In genomic region chr3:10709110-10709781, GRCh38 we compare ENCODE assay signal across 16 cellular contexts.
DNase-seq lines count a peak whose midpoint lies in the region; ATAC-seq and TF ChIP-seq lines count a peak whose summit lies in the region.
"Had no signal": no experiment of that assay in that cellular context is flagged by ENCODE, and none has a peak within 500 bp of the region (broad histone marks: within the 10 kb centered on the region; RNA-seq: fewer than 3 reads in every experiment).

No MANE protein-coding gene starts in this region.

- H3K27me3 Mint-ChIP-seq in activated naive CD4-positive, alpha-beta T cell treated with anti-CD3 and anti-CD28 coated beads, Interleukin-2, amount 50 U/mL, for 24 hours: peaks cover 36% of the 10 kb centered on the region
- H3K27me3 Mint-ChIP-seq in endodermal cell (ENCODE audit: insufficient read depth) (peaks cover 80% of the 10 kb centered on the region), type B pancreatic cell (peaks cover 91% of the 10 kb centered on the region)

- no peak overlapping the region for H3K9ac ChIP-seq in endodermal cell (ENCODE audit: extremely low read depth, low read length, poor library complexity, severe bottlenecking)

- H3K27me3 ChIP-seq in endodermal cell (ENCODE audit: control insufficient read depth, insufficient read depth, low read length, poor library complexity, severe bottlenecking): peaks cover 79% of the 10 kb centered on the region
- H3K27me3 ChIP-seq: uterus had no signal

- DNase-seq in activated naive CD4-positive, alpha-beta T cell treated with anti-CD3 and anti-CD28 coated beads, Interleukin-2, amount 50 U/mL, for 16 hours: no peak
- no peak for DNase-seq in endodermal cell
- no peak for DNase-seq in type B pancreatic cell (ENCODE audit: extremely low spot score, unreplicated experiment)
- no peak for DNase-seq in NCI-H2081 treated with DMSO at 0.1 percent for 48 hours (lab: John Stamatoyannopoulos, UW)
- no peak for DNase-seq in activated CD8-positive, alpha-beta memory T cell treated with anti-CD3 and anti-CD28 coated beads, Interleukin-2, amount 50 U/mL, for 48 hours
- DNase-seq: activated CD4-positive, alpha-beta T cell treated with anti-CD3 and anti-CD28 coated beads, Interleukin-2, amount 50 U/mL, for 4 hours; activated T-cell treated with anti-CD3 and anti-CD28 coated beads, Interleukin-2, amount 50 U/mL, for 1 hour; effector CD8-positive, alpha-beta T cell; MV-4-11; NCI-H748 treated with DMSO at 0.1 percent for 48 hours had no signal

- no peaks in the 10 kb centered on the region for H3K9me3 Mint-ChIP-seq in activated naive CD4-positive, alpha-beta T cell treated with anti-CD3 and anti-CD28 coated beads, Interleukin-2, amount 50 U/mL, for 24 hours
- H3K9me3 Mint-ChIP-seq in endodermal cell: peaks cover 2% of the 10 kb centered on the region
- no peaks in the 10 kb centered on the region for H3K9me3 Mint-ChIP-seq in type B pancreatic cell
- H3K9me3 Mint-ChIP-seq: stimulated activated naive CD8-positive, alpha-beta T cell treated with anti-CD3 and anti-CD28 coated beads, Interleukin-15, Interleukin-2, amounts not matched to agents 100 ng/mL and 50 ng/mL, for 24 hours had no signal

- ATAC-seq in SK-N-SH treated with all-trans-retinoic acid at 6 μM for 48 hours (peak; percentile 44; the same call in 2 of the 3 replicates), GM18861 (IDR thresholded peaks at IDR 0.05; ENCODE audit: unreplicated experiment) (no peak)

- no peaks in the 10 kb centered on the region for H3K36me3 ChIP-seq in endodermal cell (ENCODE audit: control insufficient read depth, insufficient read depth, low read length)
- H3K36me3 ChIP-seq: uterus had no signal

- WGBS in endodermal cell (ENCODE audit: insufficient coverage in 1 of 2, insufficient read length in 1 of 2), 2 experiments: 83 to 85% methylated on average over 6 to 9 of the region's 9 CpGs

- no peaks in the 10 kb centered on the region for H3K9me3 ChIP-seq in endodermal cell (ENCODE audit: control insufficient read depth, low read length)
- H3K9me3 ChIP-seq: uterus had no signal

- H3K27ac Mint-ChIP-seq in activated naive CD4-positive, alpha-beta T cell treated with anti-CD3 and anti-CD28 coated beads, Interleukin-2, amount 50 U/mL, for 24 hours: peak overlapping the region; percentile 23
- H3K27ac Mint-ChIP-seq in endodermal cell: no peak overlapping the region
- H3K27ac Mint-ChIP-seq in type B pancreatic cell: no peak overlapping the region
- H3K27ac Mint-ChIP-seq: stimulated activated naive CD8-positive, alpha-beta T cell treated with anti-CD3 and anti-CD28 coated beads, Interleukin-15, Interleukin-2, amounts not matched to agents 100 ng/mL and 50 ng/mL, for 24 hours had no signal

- TF ChIP-seq CTCF in endodermal cell (conservative IDR thresholded peaks at IDR 0.05) (peak; percentile 47), type B pancreatic cell (conservative IDR thresholded peaks at IDR 0.05) (no peak)

- H3K36me3 Mint-ChIP-seq in activated naive CD4-positive, alpha-beta T cell treated with anti-CD3 and anti-CD28 coated beads, Interleukin-2, amount 50 U/mL, for 24 hours: no peaks in the 10 kb centered on the region
- H3K36me3 Mint-ChIP-seq in endodermal cell (ENCODE audit: low read depth) (no peaks in the 10 kb centered on the region), type B pancreatic cell (no peaks in the 10 kb centered on the region)

- peaks cover 14% of the 10 kb centered on the region for H3K4me1 Mint-ChIP-seq in activated naive CD4-positive, alpha-beta T cell treated with anti-CD3 and anti-CD28 coated beads, Interleukin-2, amount 50 U/mL, for 24 hours
- H3K4me1 Mint-ChIP-seq in endodermal cell (peaks cover 5% of the 10 kb centered on the region), type B pancreatic cell (ENCODE audit: unreplicated experiment) (peaks cover 6% of the 10 kb centered on the region)

- no peak overlapping the region for H3K27ac ChIP-seq in endodermal cell (ENCODE audit: low read depth, low read length)
- H3K27ac ChIP-seq: hepatocyte had no signal

- H3K4me3 ChIP-seq in endodermal cell (ENCODE audit: low read length): no peak overlapping the region
- H3K4me3 ChIP-seq: hepatocyte, uterus had no signal

- H3K4me3 Mint-ChIP-seq in activated naive CD4-positive, alpha-beta T cell treated with anti-CD3 and anti-CD28 coated beads, Interleukin-2, amount 50 U/mL, for 24 hours: no peak overlapping the region
- H3K4me3 Mint-ChIP-seq in endodermal cell (no peak overlapping the region), type B pancreatic cell (peak overlapping the region; percentile 24)
- H3K4me3 Mint-ChIP-seq: stimulated activated naive CD8-positive, alpha-beta T cell treated with anti-CD3 and anti-CD28 coated beads, Interleukin-15, Interleukin-2, amounts not matched to agents 100 ng/mL and 50 ng/mL, for 24 hours had no signal

- no peaks in the 10 kb centered on the region for H3K4me1 ChIP-seq in endodermal cell (ENCODE audit: control insufficient read depth, insufficient read depth, low read length)

TF ChIP-seq in SK-N-SH treated with all-trans-retinoic acid at 6 μM for 48 hours, 23 proteins besides CTCF, POLR2A, EP300 and RAD21 (continues in another document):
- TF ChIP-seq ZNF70 (CRISPR knock-in tag; IDR thresholded peaks at IDR 0.05) (no peak), BACH2 (CRISPR knock-in tag; IDR thresholded peaks at IDR 0.05; ENCODE audit: borderline replicate concordance) (no peak), ZC3H10 (CRISPR knock-in tag; IDR thresholded peaks at IDR 0.05) (no peak), ZNF8 (CRISPR knock-in tag; IDR thresholded peaks at IDR 0.05) (no peak), TSHZ2 (CRISPR knock-in tag; IDR thresholded peaks at IDR 0.05) (no peak), TOX (CRISPR knock-in tag; IDR thresholded peaks at IDR 0.05; ENCODE audit: borderline replicate concordance) (no peak), CSDC2 (CRISPR knock-in tag; IDR thresholded peaks at IDR 0.05) (no peak), ARNTL (CRISPR knock-in tag; IDR thresholded peaks at IDR 0.05; ENCODE audit: borderline replicate concordance, low read depth) (no peak), RARB (CRISPR knock-in tag; IDR thresholded peaks at IDR 0.05) (no peak), ZFP3 (CRISPR knock-in tag; IDR thresholded peaks at IDR 0.05) (no peak), ZNF565 (CRISPR knock-in tag; conservative IDR thresholded peaks at IDR 0.05; ENCODE audit: low read depth) (no peak), GLIS3 (CRISPR knock-in tag; IDR thresholded peaks at IDR 0.05) (no peak), PPARA (CRISPR knock-in tag; IDR thresholded peaks at IDR 0.05; ENCODE audit: borderline replicate concordance) (no peak), CSRNP3 (CRISPR knock-in tag; IDR thresholded peaks at IDR 0.05) (no peak), ISL1 (CRISPR knock-in tag; IDR thresholded peaks at IDR 0.05) (no peak), POU6F1 (CRISPR knock-in tag; IDR thresholded peaks at IDR 0.05; ENCODE audit: borderline replicate concordance, low read depth) (no peak), SNAI2 (CRISPR knock-in tag; IDR thresholded peaks at IDR 0.05) (no peak)
